Comparison of ENCODE assay signal across 17 cellular contexts in the genomic region with DNA sequence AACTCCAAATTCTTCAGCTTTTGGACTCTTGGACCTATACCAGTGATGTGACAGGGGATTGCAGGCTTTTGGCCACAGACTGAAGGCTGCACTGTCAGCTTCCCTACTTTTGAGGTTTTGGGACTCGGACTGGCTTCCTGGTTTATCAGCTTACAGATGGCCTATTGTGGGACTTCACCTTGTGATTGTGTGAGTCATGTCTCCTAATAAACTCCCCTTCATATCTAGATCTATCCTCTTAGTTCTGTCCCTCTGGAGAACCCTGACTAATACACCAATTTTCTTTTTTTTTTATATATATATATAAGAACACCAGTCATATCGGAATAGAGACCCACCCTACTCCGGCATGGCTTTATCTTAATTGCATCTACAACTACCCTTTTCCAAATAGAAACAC.
DNase-seq lines count a peak whose midpoint lies in the region; ATAC-seq, FAIRE-seq and TF ChIP-seq lines count a peak whose summit lies in the region.
"Had no signal": no experiment of that assay in that cellular context is flagged by ENCODE, and none has a peak within 500 bp of the region (broad histone marks: within the 10 kb centered on the region; RNA-seq: fewer than 3 reads in every experiment).

No MANE protein-coding gene starts in this region.

- no peak overlapping the region for H3K9ac ChIP-seq in astrocyte (ENCODE audit: low read length)
- H3K9ac ChIP-seq: KMS-11 had no signal

- H3K9me3 ChIP-seq in astrocyte (ENCODE audit: insufficient read depth, low read depth, low read length), result no peaks in the 10 kb centered on the region
- no peaks in the 10 kb centered on the region for H3K9me3 ChIP-seq in naive thymus-derived CD4-positive, alpha-beta T cell (ENCODE audit: control insufficient read depth in 2 of 3, low read length in 3 of 3)

- H3K4me3 Mint-ChIP-seq in astrocyte (ENCODE audit: unreplicated experiment), result no peak overlapping the region
- no peak overlapping the region for H3K4me3 Mint-ChIP-seq in naive thymus-derived CD4-positive, alpha-beta T cell
- H3K4me3 Mint-ChIP-seq: CD8-positive, alpha-beta T cell; T-cell had no signal

- no peaks in the 10 kb centered on the region for H3K27me3 Mint-ChIP-seq in astrocyte (ENCODE audit: low read depth, unreplicated experiment)
- no peaks in the 10 kb centered on the region for H3K27me3 Mint-ChIP-seq in naive thymus-derived CD4-positive, alpha-beta T cell
- H3K27me3 Mint-ChIP-seq: T-cell had no signal

- H3K27ac Mint-ChIP-seq in astrocyte (ENCODE audit: unreplicated experiment), result no peak overlapping the region
- no peak overlapping the region for H3K27ac Mint-ChIP-seq in naive thymus-derived CD4-positive, alpha-beta T cell
- H3K27ac Mint-ChIP-seq: CD8-positive, alpha-beta T cell; T-cell had no signal

- no peaks in the 10 kb centered on the region for H3K4me1 ChIP-seq in astrocyte (ENCODE audit: insufficient read depth, low read length)
- no peaks in the 10 kb centered on the region for H3K4me1 ChIP-seq in naive thymus-derived CD4-positive, alpha-beta T cell (ENCODE audit: control insufficient read depth in 2 of 2, insufficient read depth in 2 of 2, low read length in 2 of 2)

- POLR2A ChIA-PET in naive thymus-derived CD4-positive, alpha-beta T cell (lab: Charles Lee), result no interaction called here

- H3K36me3 Mint-ChIP-seq in astrocyte (ENCODE audit: low read depth, unreplicated experiment), result no peaks in the 10 kb centered on the region
- H3K36me3 Mint-ChIP-seq in naive thymus-derived CD4-positive, alpha-beta T cell, result peaks cover 0 to 5% (median 0%) of the 10 kb centered on the region in 5 donors
- H3K36me3 Mint-ChIP-seq: CD8-positive, alpha-beta T cell; T-cell had no signal

- no peaks in the 10 kb centered on the region for H3K4me1 Mint-ChIP-seq in astrocyte (ENCODE audit: low read depth, unreplicated experiment)
- no peaks in the 10 kb centered on the region for H3K4me1 Mint-ChIP-seq in naive thymus-derived CD4-positive, alpha-beta T cell
- H3K4me1 Mint-ChIP-seq: T-cell had no signal

- H3K4me3 ChIP-seq in astrocyte (ENCODE audit: insufficient read depth, low read depth, low read length), result no peak overlapping the region
- no peak overlapping the region for H3K4me3 ChIP-seq in naive thymus-derived CD4-positive, alpha-beta T cell (ENCODE audit: low read length)

- H3K4me2 ChIP-seq in astrocyte (ENCODE audit: low read length), result no peak overlapping the region
- H3K4me2 ChIP-seq: KMS-11 had no signal

- DNase-seq in H54 (ENCODE audit: insufficient read length, low spot score) (no peak), OCI-M1 (lab: John Stamatoyannopoulos, UW) (peak; percentile 7), astrocyte (ENCODE audit: low read depth) (peak; percentile 61), myocyte (ENCODE audit: low read depth) (peak; percentile 64)
- DNase-seq in naive thymus-derived CD4-positive, alpha-beta T cell, result no peak
- no peak for DNase-seq in stimulated activated CD4-positive, alpha-beta T cell treated with anti-CD3 and anti-CD28 coated beads, Interleukin-15, amount 100 ng/mL, for 24 hours
- DNase-seq: CD8-positive, alpha-beta T cell; HCEC 1CT; NCI-H1417; NCI-H1930; NCI-H2171 treated with DMSO at 0.1 percent for 48 hours; NCI-H774; SHP77 treated with DMSO at 0.1 percent for 48 hours; T-cell had no signal

- no peak overlapping the region for H2AFZ ChIP-seq in astrocyte (ENCODE audit: low read depth, low read length)

- H3K36me3 ChIP-seq in astrocyte (ENCODE audit: insufficient read depth, low read length), result no peaks in the 10 kb centered on the region
- no peaks in the 10 kb centered on the region for H3K36me3 ChIP-seq in naive thymus-derived CD4-positive, alpha-beta T cell (ENCODE audit: control insufficient read depth in 2 of 3, insufficient read depth in 3 of 3, low read length in 3 of 3)

- FAIRE-seq in H54 (lab: Jason Lieb, UNC), result peak; percentile 62
- no peak for FAIRE-seq in astrocyte (lab: Jason Lieb, UNC)
- FAIRE-seq: RCC 7860 had no signal

- no peak for ATAC-seq in naive thymus-derived CD4-positive, alpha-beta T cell
- ATAC-seq in HG03159 (IDR thresholded peaks at IDR 0.05; ENCODE audit: unreplicated experiment), result no peak
- ATAC-seq: CD8-positive, alpha-beta T cell; T-cell had no signal

- no peaks in the 10 kb centered on the region for H3K79me2 ChIP-seq in astrocyte (ENCODE audit: insufficient read depth, low read length)

- H3K27me3 ChIP-seq in astrocyte (ENCODE audit: insufficient read depth, low read length), result no peaks in the 10 kb centered on the region
- H3K27me3 ChIP-seq in naive thymus-derived CD4-positive, alpha-beta T cell (ENCODE audit: control insufficient read depth in 2 of 2, insufficient read depth in 2 of 2, low read length in 2 of 2), result no peaks in the 10 kb centered on the region

- intact Hi-C loops in naive thymus-derived CD4-positive, alpha-beta T cell (cut with micrococcal nuclease), result no loop called here

- CTCF ChIA-PET in naive thymus-derived CD4-positive, alpha-beta T cell (lab: Charles Lee), result no interaction called here

- no peak overlapping the region for H3K27ac ChIP-seq in astrocyte (ENCODE audit: low read depth, low read length)
- no peak overlapping the region for H3K27ac ChIP-seq in naive thymus-derived CD4-positive, alpha-beta T cell (ENCODE audit: low read depth, low read length)
- H3K27ac ChIP-seq: KMS-11 had no signal

- no peaks in the 10 kb centered on the region for H4K20me1 ChIP-seq in astrocyte (ENCODE audit: insufficient read depth, low read length)

- no peaks in the 10 kb centered on the region for H3K9me3 Mint-ChIP-seq in astrocyte (ENCODE audit: unreplicated experiment)
- H3K9me3 Mint-ChIP-seq in naive thymus-derived CD4-positive, alpha-beta T cell, result peaks cover 0 to 20% (median 6%) of the 10 kb centered on the region in 11 donors

- no peak for TF ChIP-seq CTCF in astrocyte (IDR thresholded peaks at IDR 0.05; ENCODE audit: insufficient read depth, low read depth, low read length)

- no peak for TF ChIP-seq POLR2A in H54 (IDR thresholded peaks at IDR 0.05; ENCODE audit: low read depth, low read length)

Comparison
In these comparisons a context has a peak if more than half of its experiments do, and no peak if none do; other contexts are left out.
1. DNase-seq: peak in OCI-M1 (single experiment), astrocyte (single experiment) and myocyte (single experiment); none in H54 (single experiment), naive thymus-derived CD4-positive, alpha-beta T cell (0 of 9) and stimulated activated CD4-positive, alpha-beta T cell treated with anti-CD3 and anti-CD28 coated beads, Interleukin-15, amount 100 ng/mL, for 24 hours (single experiment).